Comparison of ENCODE assay signal across 29 cellular contexts in the genomic region with DNA sequence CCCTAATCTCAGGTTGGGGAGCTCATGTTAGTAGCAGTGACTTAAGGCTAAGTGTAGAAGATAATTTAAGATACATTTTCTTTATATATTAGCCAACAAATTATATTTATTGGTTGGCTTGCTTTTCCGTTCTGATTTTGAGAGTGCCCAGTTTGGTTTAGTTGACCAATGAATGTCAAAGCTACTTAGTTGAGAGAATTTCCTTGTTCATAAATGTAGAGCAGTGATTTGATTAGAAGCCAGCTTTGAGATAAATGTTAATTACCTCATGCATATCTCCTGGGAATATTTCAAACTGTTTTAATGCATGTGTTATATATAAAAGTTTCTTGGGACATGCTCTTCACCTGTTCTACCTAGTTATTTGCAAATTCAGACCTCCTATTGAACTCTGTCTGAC. TPM values are rescaled to one million over a fixed set of nuclear protein-coding genes. Genes with fewer than 3 reads are reported as not detected.
"Had no signal": no experiment of that assay in that cellular context is flagged by ENCODE, and none has a peak within 500 bp of the region (broad histone marks: within the 10 kb centered on the region; RNA-seq: fewer than 3 reads in every experiment).

No MANE protein-coding gene starts in this region.

- H3K27me3 ChIP-seq: ascending aorta, foreskin keratinocyte, gastrocnemius medialis had no signal

- H3K27ac ChIP-seq: ascending aorta, coronary artery, dorsolateral prefrontal cortex, foreskin keratinocyte, gastrocnemius medialis, heart right ventricle had no signal

- H3K27me3 Mint-ChIP-seq: activated naive CD4-positive, alpha-beta T cell treated with anti-CD3 and anti-CD28 coated beads, Interleukin-2, amount 10 ng/mL, durations not matched to agents 7 days and 5 days; brain had no signal

- H3K4me3 Mint-ChIP-seq: activated CD4-positive, alpha-beta memory T cell treated with anti-CD3 and anti-CD28 coated beads for 36 hours; activated CD4-positive, alpha-beta T cell treated with anti-CD3 and anti-CD28 coated beads for 36 hours; activated CD4-positive, alpha-beta T cell treated with anti-CD3 and anti-CD28 coated beads, Interleukin-2, amount 10 ng/mL, durations not matched to agents 24 days and 14 days; activated CD8-positive, alpha-beta memory T cell treated with anti-CD3 and anti-CD28 coated beads, Interleukin-2, amount 10 ng/mL, durations not matched to agents 7 days and 5 days; activated CD8-positive, alpha-beta T cell treated with anti-CD3 and anti-CD28 coated beads, Interleukin-2, amount 10 ng/mL, durations not matched to agents 7 days and 5 days; activated naive CD4-positive, alpha-beta T cell treated with anti-CD3 and anti-CD28 coated beads, Interleukin-2, amount 10 ng/mL, durations not matched to agents 7 days and 5 days; activated naive CD8-positive, alpha-beta T cell treated with anti-CD3 and anti-CD28 coated beads, Interleukin-2, amount 10 ng/mL, durations not matched to agents 7 days and 5 days; activated T-helper 1 cell treated with anti-CD3 and anti-CD28 coated beads, Interleukin-12 subunit alpha, Interleukin-12 subunit beta, Interleukin-2, Interleukin-4 antibody, amounts not matched to agents 30 ng/mL and 10 ng/mL and 1 ng/mL, durations not matched to agents 14 hours and 24 hours and 36 hours; brain; central memory CD8-positive, alpha-beta T cell; dendritic cell treated with granulocyte-macrophage colony-stimulating factor and Interleukin-4, amounts not matched to agents 40 ng/mL and 50 ng/mL, for 4 days; endodermal cell had no signal

- DNase-seq: activated CD4-positive, alpha-beta memory T cell treated with anti-CD3 and anti-CD28 coated beads for 36 hours; activated CD4-positive, alpha-beta T cell treated with anti-CD3 and anti-CD28 coated beads for 36 hours; activated CD4-positive, alpha-beta T cell treated with anti-CD3 and anti-CD28 coated beads, Interleukin-2, amount 10 ng/mL, durations not matched to agents 24 days and 14 days; activated CD4-positive, CD25-positive, alpha-beta regulatory T cell; activated CD4-positive, CD25-positive, alpha-beta regulatory T cell treated with anti-CD3 and anti-CD28 coated beads, Interleukin-2, amount 50 U/mL, for 72 hours; activated CD8-positive, alpha-beta memory T cell treated with anti-CD3 and anti-CD28 coated beads, Interleukin-2, amount 10 ng/mL, durations not matched to agents 7 days and 5 days; activated CD8-positive, alpha-beta memory T cell treated with anti-CD3 and anti-CD28 coated beads, Interleukin-2, amount 50 U/mL, for 4 hours; activated CD8-positive, alpha-beta T cell treated with anti-CD3 and anti-CD28 coated beads, Interleukin-2, amount 10 ng/mL, durations not matched to agents 7 days and 5 days; activated effector memory CD4-positive, alpha-beta T cell treated with anti-CD3 and anti-CD28 coated beads, Interleukin-2, amount 50 U/mL, for 16 hours; activated naive CD4-positive, alpha-beta T cell; activated naive CD4-positive, alpha-beta T cell treated with anti-CD3 and anti-CD28 coated beads, Interleukin-2, amount 10 ng/mL, durations not matched to agents 7 days and 5 days; activated naive CD8-positive, alpha-beta T cell treated with anti-CD3 and anti-CD28 coated beads, Interleukin-2, amount 10 ng/mL, durations not matched to agents 7 days and 5 days; activated T-cell treated with anti-CD3 and anti-CD28 coated beads, Interleukin-2, amount 50 U/mL, for 1 hour; activated T-cell treated with anti-CD3 and anti-CD28 coated beads, Interleukin-2, amount 50 U/mL, for 48 hours; dorsolateral prefrontal cortex; effector memory CD4-positive, alpha-beta T cell; endodermal cell; gastrocnemius medialis; heart right ventricle; T-helper 2 cell had no signal

- H3K27ac Mint-ChIP-seq: activated CD4-positive, alpha-beta memory T cell treated with anti-CD3 and anti-CD28 coated beads for 36 hours; activated CD4-positive, alpha-beta T cell treated with anti-CD3 and anti-CD28 coated beads for 36 hours; activated CD4-positive, alpha-beta T cell treated with anti-CD3 and anti-CD28 coated beads, Interleukin-2, amount 10 ng/mL, durations not matched to agents 24 days and 14 days; activated CD8-positive, alpha-beta memory T cell treated with anti-CD3 and anti-CD28 coated beads, Interleukin-2, amount 10 ng/mL, durations not matched to agents 7 days and 5 days; activated CD8-positive, alpha-beta T cell treated with anti-CD3 and anti-CD28 coated beads, Interleukin-2, amount 10 ng/mL, durations not matched to agents 7 days and 5 days; activated naive CD4-positive, alpha-beta T cell treated with anti-CD3 and anti-CD28 coated beads, Interleukin-2, amount 10 ng/mL, durations not matched to agents 7 days and 5 days; activated naive CD4-positive, alpha-beta T cell treated with anti-CD3 and anti-CD28 coated beads, Interleukin-2, amount 50 U/mL, for 72 hours; activated naive CD8-positive, alpha-beta T cell treated with anti-CD3 and anti-CD28 coated beads, Interleukin-2, amount 10 ng/mL, durations not matched to agents 7 days and 5 days; activated T-helper 1 cell treated with anti-CD3 and anti-CD28 coated beads, Interleukin-12 subunit alpha, Interleukin-12 subunit beta, Interleukin-2, Interleukin-4 antibody, amounts not matched to agents 30 ng/mL and 10 ng/mL and 1 ng/mL, durations not matched to agents 14 hours and 24 hours and 36 hours; activated T-helper 2 cell treated with anti-CD3 and anti-CD28 coated beads, Interferon-gamma antibody, Interleukin-2, Interleukin-4, amounts not matched to agents 10 μg/mL and 5 μg/mL and 100 μg/mL, durations not matched to agents 14 hours and 24 hours and 36 hours; brain; dendritic cell treated with granulocyte-macrophage colony-stimulating factor and Interleukin-4, amounts not matched to agents 40 ng/mL and 50 ng/mL, for 4 days; endodermal cell had no signal

- H3K36me3 Mint-ChIP-seq: activated CD4-positive, alpha-beta memory T cell treated with anti-CD3 and anti-CD28 coated beads for 36 hours; activated CD8-positive, alpha-beta memory T cell treated with anti-CD3 and anti-CD28 coated beads, Interleukin-2, amount 10 ng/mL, durations not matched to agents 7 days and 5 days; activated naive CD4-positive, alpha-beta T cell treated with anti-CD3 and anti-CD28 coated beads, Interleukin-2, amount 10 ng/mL, durations not matched to agents 7 days and 5 days; activated naive CD4-positive, alpha-beta T cell treated with anti-CD3 and anti-CD28 coated beads, Interleukin-2, amount 50 U/mL, for 72 hours; activated naive CD8-positive, alpha-beta T cell treated with anti-CD3 and anti-CD28 coated beads, Interleukin-2, amount 10 ng/mL, durations not matched to agents 7 days and 5 days; brain had no signal

- H3K9me3 Mint-ChIP-seq: activated CD4-positive, alpha-beta memory T cell treated with anti-CD3 and anti-CD28 coated beads for 36 hours; activated naive CD4-positive, alpha-beta T cell treated with anti-CD3 and anti-CD28 coated beads, Interleukin-2, amount 10 ng/mL, durations not matched to agents 7 days and 5 days; activated naive CD4-positive, alpha-beta T cell treated with anti-CD3 and anti-CD28 coated beads, Interleukin-2, amount 50 U/mL, for 72 hours; activated naive CD8-positive, alpha-beta T cell treated with anti-CD3 and anti-CD28 coated beads, Interleukin-2, amount 10 ng/mL, durations not matched to agents 7 days and 5 days; activated T-helper 1 cell treated with anti-CD3 and anti-CD28 coated beads, Interleukin-12 subunit alpha, Interleukin-12 subunit beta, Interleukin-2, Interleukin-4 antibody, amounts not matched to agents 30 ng/mL and 10 ng/mL and 1 ng/mL, durations not matched to agents 14 hours and 24 hours and 36 hours; activated T-helper 2 cell treated with anti-CD3 and anti-CD28 coated beads, Interferon-gamma antibody, Interleukin-2, Interleukin-4, amounts not matched to agents 10 μg/mL and 5 μg/mL and 100 μg/mL, durations not matched to agents 14 hours and 24 hours and 36 hours; central memory CD8-positive, alpha-beta T cell; dendritic cell treated with granulocyte-macrophage colony-stimulating factor and Interleukin-4, amounts not matched to agents 40 ng/mL and 50 ng/mL, for 4 days; endodermal cell had no signal

- H3K4me1 ChIP-seq: foreskin keratinocyte, gastrocnemius medialis had no signal

- H3K4me3 ChIP-seq: ascending aorta, coronary artery, dorsolateral prefrontal cortex, gastrocnemius medialis, heart right ventricle had no signal

- H3K9me3 ChIP-seq: ascending aorta, gastrocnemius medialis, heart right ventricle had no signal

- ATAC-seq: activated CD4-positive, alpha-beta T cell treated with anti-CD3 and anti-CD28 coated beads for 36 hours; activated CD8-positive, alpha-beta memory T cell treated with anti-CD3 and anti-CD28 coated beads, Interleukin-2, amount 10 ng/mL, durations not matched to agents 7 days and 5 days; activated CD8-positive, alpha-beta T cell treated with anti-CD3 and anti-CD28 coated beads, Interleukin-2, amount 10 ng/mL, durations not matched to agents 7 days and 5 days; activated naive CD4-positive, alpha-beta T cell treated with anti-CD3 and anti-CD28 coated beads, Interleukin-2, amount 50 U/mL, for 72 hours; gastrocnemius medialis; heart right ventricle had no signal

- H3K36me3 ChIP-seq: ascending aorta, gastrocnemius medialis, heart right ventricle had no signal

- H3K4me1 Mint-ChIP-seq: activated CD4-positive, alpha-beta T cell treated with anti-CD3 and anti-CD28 coated beads for 36 hours; activated CD4-positive, alpha-beta T cell treated with anti-CD3 and anti-CD28 coated beads, Interleukin-2, amount 10 ng/mL, durations not matched to agents 24 days and 14 days; activated CD8-positive, alpha-beta memory T cell treated with anti-CD3 and anti-CD28 coated beads, Interleukin-2, amount 10 ng/mL, durations not matched to agents 7 days and 5 days; activated naive CD4-positive, alpha-beta T cell treated with anti-CD3 and anti-CD28 coated beads, Interleukin-2, amount 10 ng/mL, durations not matched to agents 7 days and 5 days; activated naive CD8-positive, alpha-beta T cell treated with anti-CD3 and anti-CD28 coated beads, Interleukin-2, amount 10 ng/mL, durations not matched to agents 7 days and 5 days; brain; central memory CD8-positive, alpha-beta T cell; endodermal cell had no signal

RNA-seq across cellular contexts. Expression of a gene that starts 44.3 kb away (rescaled TPM):
- total RNA-seq: activated CD4-positive, alpha-beta memory T cell treated with anti-CD3 and anti-CD28 coated beads for 36 hours had no signal
